Comparison of ENCODE assay signal across 8 cellular contexts in genomic region chr14:54568821-54569591, GRCh38. TPM values are rescaled to one million over a fixed set of nuclear protein-coding genes. Genes with fewer than 3 reads are reported as not detected.
A peak's percentile ranks its signal among the peaks of the same experiment; 100 is the strongest.
DNase-seq lines count a peak whose midpoint lies in the region; ATAC-seq and TF ChIP-seq lines count a peak whose summit lies in the region.

No MANE protein-coding gene starts in this region.

- BruUV-seq in PC-3 (replicated peaks; lab: Mats Ljungman, UMichigan): TSS peak; percentile 23

- TF ChIP-seq CTCF in AG09309 (IDR thresholded peaks at IDR 0.05; ENCODE audit: control insufficient read depth, insufficient read depth, low read depth, low read length, missing control alignments): no peak
- no peak for TF ChIP-seq CTCF in PC-3 (conservative IDR thresholded peaks at IDR 0.05; ENCODE audit: low read depth, low read length)
- TF ChIP-seq CTCF in GM20000 (IDR thresholded peaks at IDR 0.05; ENCODE audit: extremely low read depth, missing control alignments): no peak

- POLR2A ChIA-PET in PC-3 (lab: Charles Lee; ENCODE audit: unreplicated experiment): interaction anchor here (0.5 to 1.6 kb wide), 11 partner anchors 31 to 204 kb away, joined by 3 to 30 read pairs (median 7); partner anchors contain the start of gene CGRRF1

- H2AFZ ChIP-seq in PC-3 (ENCODE audit: low read length): no peak overlapping the region

- peaks cover 38% of the 10 kb centered on the region for H3K4me1 ChIP-seq in PC-3 (ENCODE audit: insufficient read depth, low read length)

- H3K9me3 ChIP-seq in PC-3 (ENCODE audit: low read length): peaks cover 8% of the 10 kb centered on the region

- H3K4me2 ChIP-seq in PC-3 (ENCODE audit: low read length): peak overlapping the region; percentile 88

- ATAC-seq in PC-3: no peak
- ATAC-seq in GM18873 (IDR thresholded peaks at IDR 0.05; ENCODE audit: low FRiP score, unreplicated experiment): no peak

- H3K27ac ChIP-seq in PC-3 (ENCODE audit: low read length) (no peak overlapping the region), epithelial cell of prostate (peak overlapping the region; percentile 89)

- intact Hi-C loops in PC-3 (cut with micrococcal nuclease): loop anchor here (5.0 kb wide), 1 partner anchor 33 kb away; no protein-coding TSS in a partner anchor

- CTCF ChIA-PET in PC-3 (lab: Charles Lee): interaction anchor here (0.5 to 6.3 kb wide), 8 partner anchors 13 to 534 kb away, joined by 3 to 154 read pairs (median 10); no protein-coding TSS in a partner anchor

- H3K27me3 ChIP-seq in PC-3 (ENCODE audit: low read length): no peaks in the 10 kb centered on the region

- H3F3A ChIP-seq in PC-3 (ENCODE audit: low read length, unreplicated experiment): peaks cover 10% of the 10 kb centered on the region

- H3K9ac ChIP-seq in PC-3 (ENCODE audit: low read length): peak overlapping the region; percentile 16

- H4K20me1 ChIP-seq in PC-3 (ENCODE audit: low read length): peaks cover 28% of the 10 kb centered on the region

- H3K4me3 ChIP-seq in AG09309 (ENCODE audit: control insufficient read depth, low read depth, low read length): peak overlapping the region; percentile 86
- peak overlapping the region; percentile 85 for H3K4me3 ChIP-seq in PC-3 (ENCODE audit: low read length)

- H3K79me2 ChIP-seq in PC-3 (ENCODE audit: low read length): peaks cover 78% of the 10 kb centered on the region

- H3K9me2 ChIP-seq in PC-3 (replicated peaks; ENCODE audit: low read length): no peaks in the 10 kb centered on the region

- peaks cover 39% of the 10 kb centered on the region for H3K36me3 ChIP-seq in PC-3 (ENCODE audit: low read depth, low read length)

- DNase-seq in AG09309 (ENCODE audit: low read depth) (no peak), PC-3 (peak; percentile 53), epithelial cell of prostate (ENCODE audit: low read depth, low spot score) (no peak), myocyte (ENCODE audit: low read depth) (peak; percentile 52), GM20000 (ENCODE audit: low spot score) (no peak)
- no peak for DNase-seq in activated CD4-positive, CD25-positive, alpha-beta regulatory T cell treated with anti-CD3 and anti-CD28 coated beads, Interleukin-2, amount 50 U/mL, for 72 hours
- no peak for DNase-seq in stimulated activated CD4-positive, alpha-beta T cell treated with anti-CD3 and anti-CD28 coated beads, Interleukin-15, amount 100 ng/mL, for 24 hours

RNA-seq across cellular contexts. Expression of gene SAMD4A, which starts 2.1 kb away (rescaled TPM):
- 42.9 and 45.2 TPM in 2 replicates for total RNA-seq in PC-3 (2014; rRNA removed)
- 41.3 and 83.2 TPM in 2 replicates for total RNA-seq in myocyte
- polyA plus RNA-seq in myocyte (2012): 25.3 TPM

RNA-seq across cellular contexts. Expression of gene CGRRF1, which starts 59.3 kb away (rescaled TPM):
- total RNA-seq in PC-3 (2014; rRNA removed) (31.3 and 31.5 TPM in 2 replicates), myocyte (13.7 and 20.8 TPM in 2 replicates)
- 12.0 TPM for polyA plus RNA-seq in myocyte (2012)

Comparison
In these comparisons a context has a peak if more than half of its experiments do, and no peak if none do; other contexts are left out.
1. DNase-seq: peak in PC-3 (single experiment) and myocyte (single experiment); none in AG09309 (single experiment), epithelial cell of prostate (single experiment), activated CD4-positive, CD25-positive, alpha-beta regulatory T cell treated with anti-CD3 and anti-CD28 coated beads, Interleukin-2, amount 50 U/mL, for 72 hours (single experiment), stimulated activated CD4-positive, alpha-beta T cell treated with anti-CD3 and anti-CD28 coated beads, Interleukin-15, amount 100 ng/mL, for 24 hours (single experiment) and GM20000 (single experiment).